Comparison of ENCODE assay signal across 35 cellular contexts in the genomic region with DNA sequence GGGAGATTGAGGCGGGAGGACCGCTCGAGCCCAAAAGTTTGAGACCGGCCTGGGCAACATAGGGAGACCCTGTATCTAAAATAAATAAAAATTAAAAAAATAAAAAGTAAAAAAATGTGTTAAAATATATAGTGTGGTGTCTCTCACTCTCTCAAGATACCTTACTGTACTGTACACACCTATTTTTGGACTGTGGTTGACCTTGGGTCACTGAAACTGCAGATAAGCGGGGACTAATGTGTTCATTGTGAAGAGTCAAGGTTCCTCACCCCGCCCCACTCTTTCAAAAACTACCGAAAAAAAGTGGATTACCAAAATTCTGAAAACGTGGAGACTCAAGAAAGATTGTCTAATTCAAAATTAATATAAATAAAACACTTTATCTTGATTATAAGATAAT. TPM values are rescaled to one million over a fixed set of nuclear protein-coding genes. Genes with fewer than 3 reads are reported as not detected.
"Had no signal": no experiment of that assay in that cellular context is flagged by ENCODE, and none has a peak within 500 bp of the region (broad histone marks: within the 10 kb centered on the region; RNA-seq: fewer than 3 reads in every experiment).

No MANE protein-coding gene starts in this region.

- H3K36me3 ChIP-seq: MG63, SJCRH30 had no signal

- DNase-seq: Kasumi-1, KBM-7, MG63, NCI-H1048, NCI-H1092 treated with DMSO at 0.1 percent for 48 hours, NCI-H1105 treated with DMSO at 0.1 percent for 48 hours, NCI-H1417, NCI-H1436, NCI-H146, NCI-H1694, NCI-H187, NCI-H1930, NCI-H2029 treated with DMSO at 0.1 percent for 48 hours, NCI-H2081 treated with DMSO at 0.1 percent for 48 hours, NCI-H2107, NCI-H2171, NCI-H226, NCI-H446 treated with DMSO at 0.1 percent for 48 hours, NCI-H510A, NCI-H524, NCI-H526, NCI-H69, NCI-H748 treated with DMSO at 0.1 percent for 48 hours, NCI-H82, PC-9, SHP77, SIG-M5, SJCRH30 had no signal

- H3K9me3 ChIP-seq: SJCRH30 had no signal

- H3K4me1 ChIP-seq: SJCRH30 had no signal

- H3K27ac ChIP-seq: PC-9, RWPE1, SJCRH30, SK-N-MC had no signal

- H3K4me3 ChIP-seq: MG63, PC-9, SJCRH30, SK-N-MC had no signal

- H3K27me3 ChIP-seq: MG63, SJCRH30 had no signal

- H2AFZ ChIP-seq: PC-9 had no signal

- ATAC-seq: Panc1, SK-N-SH treated with all-trans-retinoic acid at 6 μM for 48 hours had no signal

- H3K4me2 ChIP-seq: PC-9 had no signal

RNA-seq across cellular contexts. Expression of a gene that starts 1.0 kb away (rescaled TPM):
- total RNA-seq: M059J had no signal

RNA-seq across cellular contexts. Expression of a gene that starts 18.7 kb away (rescaled TPM):
- total RNA-seq: M059J, OCI-LY7, PC-9, RPMI7951, SJCRH30 had no signal
